In the genomic region with DNA sequence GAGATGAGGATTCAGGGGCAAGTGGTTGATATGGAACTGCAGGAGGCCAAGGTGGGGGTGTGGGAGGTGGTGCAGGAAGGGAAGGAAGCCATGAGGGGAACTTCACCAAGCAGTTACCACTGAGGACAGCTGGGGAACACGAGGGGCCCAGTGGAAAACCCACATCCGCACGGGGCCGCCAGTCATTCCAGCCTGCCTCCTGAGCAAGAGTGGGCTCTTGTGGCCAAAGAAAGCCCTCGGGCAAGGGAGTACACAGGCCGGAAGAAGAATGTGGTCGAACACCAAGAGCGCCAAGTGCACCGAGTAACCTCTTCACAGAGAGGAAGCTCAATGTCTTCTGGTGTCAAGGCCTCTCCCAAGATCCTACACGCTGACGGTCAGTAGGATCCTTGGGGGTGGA, we compare ENCODE assay signal across 8 cellular contexts.
DNase-seq lines count a peak whose midpoint lies in the region; ATAC-seq and TF ChIP-seq lines count a peak whose summit lies in the region.

No MANE protein-coding gene starts in this region.

- peaks cover 30% of the 10 kb centered on the region for H3K4me1 Mint-ChIP-seq in activated T-helper 1 cell treated with anti-CD3 and anti-CD28 coated beads, Interleukin-12 subunit alpha, Interleukin-12 subunit beta, Interleukin-2, Interleukin-4 antibody, amounts not matched to agents 30 ng/mL and 10 ng/mL and 1 ng/mL, durations not matched to agents 14 hours and 24 hours and 36 hours (ENCODE audit: low read depth)

- DNase-seq in GM13976 (ENCODE audit: low spot score) (peak; percentile 23), posterior cingulate gyrus (peak in 9 of 10 donors; percentile 11 to 80 (median 35)), SW480 (ENCODE audit: low spot score) (no peak), amniotic stem cell (lab: John Stamatoyannopoulos, UW) (no peak)
- DNase-seq in activated T-helper 1 cell treated with anti-CD3 and anti-CD28 coated beads, Interleukin-12 subunit alpha, Interleukin-12 subunit beta, Interleukin-2, Interleukin-4 antibody, amounts not matched to agents 30 ng/mL and 10 ng/mL and 1 ng/mL, durations not matched to agents 14 hours and 24 hours and 36 hours (ENCODE audit: low spot score) = peak; percentile 5

- H3K27ac Mint-ChIP-seq in activated T-helper 1 cell treated with anti-CD3 and anti-CD28 coated beads, Interleukin-12 subunit alpha, Interleukin-12 subunit beta, Interleukin-2, Interleukin-4 antibody, amounts not matched to agents 30 ng/mL and 10 ng/mL and 1 ng/mL, durations not matched to agents 14 hours and 24 hours and 36 hours = peak overlapping the region; percentile 28

- in situ Hi-C loops in GM13976 (cut with MboI; ENCODE audit: low sequenced_read_pairs, unreplicated experiment) = no loop called here

- intact Hi-C loops in activated T-helper 1 cell treated with anti-CD3 and anti-CD28 coated beads, Interleukin-12 subunit alpha, Interleukin-12 subunit beta, Interleukin-2, Interleukin-4 antibody, amounts not matched to agents 30 ng/mL and 10 ng/mL and 1 ng/mL, durations not matched to agents 14 hours and 24 hours and 36 hours (cut with micrococcal nuclease) = loop anchor here (1.0 kb wide), 1 partner anchor 28 kb away; no protein-coding TSS in a partner anchor
- intact Hi-C loops in posterior cingulate gyrus (cut with DNase I) = no loop called here

- no peak for TF ChIP-seq CTCF in GM13976 (IDR thresholded peaks at IDR 0.05; ENCODE audit: borderline replicate concordance, control extremely low read depth, extremely low read depth, insufficient read depth, missing control alignments)

- H3K9me3 Mint-ChIP-seq in activated T-helper 1 cell treated with anti-CD3 and anti-CD28 coated beads, Interleukin-12 subunit alpha, Interleukin-12 subunit beta, Interleukin-2, Interleukin-4 antibody, amounts not matched to agents 30 ng/mL and 10 ng/mL and 1 ng/mL, durations not matched to agents 14 hours and 24 hours and 36 hours = peaks cover 20% of the 10 kb centered on the region

- H3K27me3 Mint-ChIP-seq in activated T-helper 1 cell treated with anti-CD3 and anti-CD28 coated beads, Interleukin-12 subunit alpha, Interleukin-12 subunit beta, Interleukin-2, Interleukin-4 antibody, amounts not matched to agents 30 ng/mL and 10 ng/mL and 1 ng/mL, durations not matched to agents 14 hours and 24 hours and 36 hours (ENCODE audit: insufficient read depth) = no peaks in the 10 kb centered on the region

- H3K4me3 Mint-ChIP-seq in activated T-helper 1 cell treated with anti-CD3 and anti-CD28 coated beads, Interleukin-12 subunit alpha, Interleukin-12 subunit beta, Interleukin-2, Interleukin-4 antibody, amounts not matched to agents 30 ng/mL and 10 ng/mL and 1 ng/mL, durations not matched to agents 14 hours and 24 hours and 36 hours = no peak overlapping the region

- ATAC-seq in HG02759 (IDR thresholded peaks at IDR 0.05; ENCODE audit: unreplicated experiment) = peak; percentile 47
- ATAC-seq in GM19328 (IDR thresholded peaks at IDR 0.05; ENCODE audit: unreplicated experiment) = no peak
- no peak for ATAC-seq in HG02885 (IDR thresholded peaks at IDR 0.05; ENCODE audit: poor library complexity, unreplicated experiment)

- H3K36me3 Mint-ChIP-seq in activated T-helper 1 cell treated with anti-CD3 and anti-CD28 coated beads, Interleukin-12 subunit alpha, Interleukin-12 subunit beta, Interleukin-2, Interleukin-4 antibody, amounts not matched to agents 30 ng/mL and 10 ng/mL and 1 ng/mL, durations not matched to agents 14 hours and 24 hours and 36 hours (ENCODE audit: low read depth) = peaks cover 11% of the 10 kb centered on the region

Comparison
In these comparisons a context has a peak if more than half of its experiments do, and no peak if none do; other contexts are left out.
1. DNase-seq: peak in GM13976 (single experiment), activated T-helper 1 cell treated with anti-CD3 and anti-CD28 coated beads, Interleukin-12 subunit alpha, Interleukin-12 subunit beta, Interleukin-2, Interleukin-4 antibody, amounts not matched to agents 30 ng/mL and 10 ng/mL and 1 ng/mL, durations not matched to agents 14 hours and 24 hours and 36 hours (single experiment) and posterior cingulate gyrus (9 of 10); none in SW480 (single experiment) and amniotic stem cell (single experiment).